8 cellular contexts compared by ENCODE assay signal in genomic region chr17:35374766-35375344, GRCh38. TPM values are rescaled to one million over a fixed set of nuclear protein-coding genes. Genes with fewer than 3 reads are reported as not detected.
A peak's percentile ranks its signal among the peaks of the same experiment; 100 is the strongest.
DNase-seq lines count a peak whose midpoint lies in the region; ATAC-seq and TF ChIP-seq lines count a peak whose summit lies in the region.

No MANE protein-coding gene starts in this region.

- H3K27me3 Mint-ChIP-seq in endodermal cell (ENCODE audit: insufficient read depth), result peaks cover 77% of the 10 kb centered on the region

- TF ChIP-seq CTCF in A673 (conservative IDR thresholded peaks at IDR 0.05; ENCODE audit: low read depth, low read length) (no peak), body of pancreas (IDR thresholded peaks at IDR 0.05) (no peak), endodermal cell (conservative IDR thresholded peaks at IDR 0.05) (no peak)

- no peak overlapping the region for H3K27ac Mint-ChIP-seq in endodermal cell

- H3K9ac ChIP-seq in mucosa of stomach (ENCODE audit: low read length) (peak overlapping the region; percentile 87), endodermal cell (ENCODE audit: extremely low read depth, low read length, poor library complexity, severe bottlenecking) (no peak overlapping the region)

- no peak overlapping the region for H3K4me3 Mint-ChIP-seq in endodermal cell

- H3K9me3 ChIP-seq in A673 (ENCODE audit: low read depth, low read length, poor library complexity, severe bottlenecking) (peaks cover 4% of the 10 kb centered on the region), HAP-1 (peaks cover 6% of the 10 kb centered on the region), body of pancreas (peaks cover 0 to 6% (median 0%) of the 10 kb centered on the region in 3 donors), mucosa of stomach (ENCODE audit: control insufficient read depth, low read length) (no peaks in the 10 kb centered on the region), endodermal cell (ENCODE audit: control insufficient read depth, low read length) (no peaks in the 10 kb centered on the region)

- peaks cover 6% of the 10 kb centered on the region for H3K4me1 ChIP-seq in A673 (ENCODE audit: insufficient read depth, low read length, poor library complexity, severe bottlenecking)
- H3K4me1 ChIP-seq in HAP-1, result peaks cover 9% of the 10 kb centered on the region
- peaks cover 14% of the 10 kb centered on the region for H3K4me1 ChIP-seq in body of pancreas
- peaks cover 11% of the 10 kb centered on the region for H3K4me1 ChIP-seq in mucosa of stomach (ENCODE audit: control insufficient read depth, insufficient read depth, low read length)
- peaks cover 5% of the 10 kb centered on the region for H3K4me1 ChIP-seq in endodermal cell (ENCODE audit: control insufficient read depth, insufficient read depth, low read length)

- in situ Hi-C loops in HAP-1 (cut with MboI; ENCODE audit: low sequenced_read_pairs), result no loop called here

- no peak for ATAC-seq in body of pancreas
- ATAC-seq in GM21381 (IDR thresholded peaks at IDR 0.05; ENCODE audit: unreplicated experiment), result no peak
- ATAC-seq in HG02588 (IDR thresholded peaks at IDR 0.05; ENCODE audit: unreplicated experiment), result no peak
- ATAC-seq in left lobe of liver, result no peak

- H3K9me3 Mint-ChIP-seq in endodermal cell, result peaks cover 5% of the 10 kb centered on the region

- peaks cover 6% of the 10 kb centered on the region for H3K36me3 ChIP-seq in A673 (ENCODE audit: insufficient read depth, low read length, poor library complexity, severe bottlenecking)
- H3K36me3 ChIP-seq in HAP-1 (replicated peaks), result peaks cover 3% of the 10 kb centered on the region; the same call in 1 of the 2 replicates
- H3K36me3 ChIP-seq in body of pancreas (replicated peaks in 1 of 2; ENCODE audit: insufficient read depth in 1 of 2, low read depth in 2 of 2), result no peaks in the 10 kb centered on the region
- H3K36me3 ChIP-seq in mucosa of stomach (ENCODE audit: control insufficient read depth, insufficient read depth, low read length), result no peaks in the 10 kb centered on the region
- no peaks in the 10 kb centered on the region for H3K36me3 ChIP-seq in endodermal cell (ENCODE audit: control insufficient read depth, insufficient read depth, low read length)

- no peaks in the 10 kb centered on the region for H3K36me3 Mint-ChIP-seq in endodermal cell (ENCODE audit: low read depth)

- no TSS peak for BruUV-seq in A673 (replicated peaks; lab: Mats Ljungman, UMichigan)

- peak overlapping the region; percentile 75 for H3K4me3 ChIP-seq in A673 (ENCODE audit: low read depth, low read length, poor library complexity, severe bottlenecking)
- peak overlapping the region; percentile 53 for H3K4me3 ChIP-seq in HAP-1
- no peak overlapping the region for H3K4me3 ChIP-seq in body of pancreas
- peak overlapping the region; percentile 94 for H3K4me3 ChIP-seq in mucosa of stomach (ENCODE audit: low read length)
- H3K4me3 ChIP-seq in endodermal cell (ENCODE audit: low read length), result no peak overlapping the region

- DNase-seq in A673 (ENCODE audit: low spot score), result no peak
- no peak for DNase-seq in HAP-1 (ENCODE audit: low spot score in 2 of 2)
- DNase-seq in body of pancreas, result no peak
- no peak for DNase-seq in endodermal cell
- DNase-seq in left lobe of liver (ENCODE audit: low spot score), result no peak

- H3K4me1 Mint-ChIP-seq in endodermal cell, result peaks cover 10% of the 10 kb centered on the region

- POLR2A ChIA-PET in A673 (lab: Charles Lee; ENCODE audit: low non-redundant PET), result no interaction called here

- CTCF ChIA-PET in A673 (lab: Charles Lee), result no interaction called here

- 72 to 81% methylated on average over 3 of the region's 3 CpGs for WGBS in body of pancreas, 2 donors
- 60 to 90% methylated on average over 1 to 3 of the region's 3 CpGs for WGBS in endodermal cell (ENCODE audit: insufficient coverage in 1 of 2, insufficient read length in 1 of 2), 2 experiments

- TF ChIP-seq POLR2A in body of pancreas (IDR thresholded peaks at IDR 0.05), result no peak

- H3K27ac ChIP-seq in A673 (ENCODE audit: low read depth, low read length, poor library complexity, severe bottlenecking), result peak overlapping the region; percentile 98
- H3K27ac ChIP-seq in body of pancreas, result peak overlapping the region in 3 of 4 donors; percentile 73 to 76 (median 74)
- no peak overlapping the region for H3K27ac ChIP-seq in endodermal cell (ENCODE audit: low read depth, low read length)

- H3K27me3 ChIP-seq in A673 (replicated peaks; ENCODE audit: insufficient read depth, low read depth, low read length, poor library complexity) (no peaks in the 10 kb centered on the region), HAP-1 (ENCODE audit: low read depth) (no peaks in the 10 kb centered on the region), body of pancreas (no peaks in the 10 kb centered on the region), mucosa of stomach (ENCODE audit: control insufficient read depth, insufficient read depth, low read length) (peaks cover 17% of the 10 kb centered on the region), endodermal cell (ENCODE audit: control insufficient read depth, insufficient read depth, low read length, poor library complexity, severe bottlenecking) (peaks cover 82% of the 10 kb centered on the region)

- intact Hi-C loops in A673 (cut with micrococcal nuclease; ENCODE audit: unreplicated experiment), result loop anchor here (5.0 kb wide), 1 partner anchor 157 kb away; no protein-coding TSS in a partner anchor
- intact Hi-C loops in body of pancreas (cut with DNase I), result no loop called here

RNA-seq across cellular contexts. Expression of gene SLFN11, which starts 1.4 kb away (rescaled TPM):
- total RNA-seq in A673 (2021) (132 and 141 TPM in 2 replicates), body of pancreas (10 to 100 TPM in 1 of 2 donors, 1 to 10 TPM in 1; 9.2 to 16.6 TPM), endodermal cell (under 1 TPM; 0.31 to 0.71 TPM), left lobe of liver (2.7 TPM)
- 4.5 TPM for polyA plus RNA-seq in endodermal cell (2013, experiment 1 of 2)
- polyA plus RNA-seq in endodermal cell (2013, experiment 2 of 2), result 4.8 TPM

RNA-seq across cellular contexts. Expression of gene SLFN12, which starts 57.4 kb away (rescaled TPM):
- total RNA-seq in A673 (2021) (8.1 and 13.2 TPM in 2 replicates), body of pancreas (1 to 10 TPM; 4.9 to 6.0 TPM), endodermal cell (1 to 10 TPM; 3.7 to 4.9 TPM), left lobe of liver (0.73 TPM)
- 1.1 TPM for polyA plus RNA-seq in endodermal cell (2013, experiment 1 of 2)
- polyA plus RNA-seq in endodermal cell (2013, experiment 2 of 2), result 0.83 TPM

Comparison
In these comparisons a context has a peak if more than half of its experiments do, and no peak if none do; other contexts are left out.
1. H3K4me3 ChIP-seq: peak in A673 (single experiment), HAP-1 (single experiment) and mucosa of stomach (single experiment); none in body of pancreas (0 of 2) and endodermal cell (single experiment).